ENCODE assay signal across 17 cellular contexts in genomic region chr15:58165661-58166060, GRCh38. TPM values are rescaled to one million over a fixed set of nuclear protein-coding genes. Genes with fewer than 3 reads are reported as not detected.
A peak's percentile ranks its signal among the peaks of the same experiment; 100 is the strongest.
DNase-seq lines count a peak whose midpoint lies in the region; ATAC-seq and TF ChIP-seq lines count a peak whose summit lies in the region.
"Had no signal": no experiment of that assay in that cellular context is flagged by ENCODE, and none has a peak within 500 bp of the region (broad histone marks: within the 10 kb centered on the region; RNA-seq: fewer than 3 reads in every experiment).

No MANE protein-coding gene starts in this region.

- H3K4me3 ChIP-seq in adrenal gland = no peak overlapping the region
- no peak overlapping the region for H3K4me3 ChIP-seq in heart right ventricle
- H3K4me3 ChIP-seq: esophagus muscularis mucosa, GM12878, uterus had no signal

- H3K27ac ChIP-seq in adrenal gland (no peak overlapping the region), heart right ventricle (no peak overlapping the region)
- H3K27ac ChIP-seq: esophagus muscularis mucosa, uterus had no signal

- no peaks in the 10 kb centered on the region for H3K9me3 ChIP-seq in adrenal gland (replicated peaks in 1 of 3)
- no peaks in the 10 kb centered on the region for H3K9me3 ChIP-seq in heart right ventricle
- H3K9me3 ChIP-seq: esophagus muscularis mucosa, uterus had no signal

- H3K36me3 ChIP-seq in adrenal gland (replicated peaks in 1 of 2) (no peaks in the 10 kb centered on the region), heart right ventricle (peaks cover 0 to 7% (median 0%) of the 10 kb centered on the region in 9 donors)
- H3K36me3 ChIP-seq: esophagus muscularis mucosa, uterus had no signal

- no peak for TF ChIP-seq POLR2A in adrenal gland (IDR thresholded peaks at IDR 0.05)

- intact Hi-C loops in adrenal gland (cut with DNase I) = no loop called here
- intact Hi-C loops in heart right ventricle (cut with DNase I) = no loop called here
- intact Hi-C loops in sciatic nerve (cut with DNase I) = no loop called here

- ATAC-seq in heart right ventricle (peak in 7 of 8 donors; percentile 67 to 86 (median 81)), sciatic nerve (no peak), HG02623 (IDR thresholded peaks at IDR 0.05; ENCODE audit: unreplicated experiment) (no peak), HG03108 (IDR thresholded peaks at IDR 0.05; ENCODE audit: unreplicated experiment) (no peak)
- ATAC-seq: GM12878, left colon had no signal

- no peak for TF ChIP-seq CTCF in adrenal gland (IDR thresholded peaks at IDR 0.05)
- TF ChIP-seq CTCF in heart right ventricle (IDR thresholded peaks at IDR 0.05) = no peak

- H3K4me1 ChIP-seq in adrenal gland (replicated peaks in 1 of 2) (no peaks in the 10 kb centered on the region), heart right ventricle (peaks cover 0 to 13% (median 8%) of the 10 kb centered on the region in 9 donors)
- H3K4me1 ChIP-seq: esophagus muscularis mucosa, uterus had no signal

- DNase-seq in NCI-H2196 (lab: John Stamatoyannopoulos, UW; ENCODE audit: unreplicated experiment) (peak; percentile 21), NCI-H2196 treated with DMSO at 0.1 percent for 48 hours (lab: John Stamatoyannopoulos, UW; ENCODE audit: unreplicated experiment) (no peak), adrenal gland (peak; percentile 48 to 86 (median 73)), heart right ventricle (peak; percentile 34 to 65), sciatic nerve (ENCODE audit: low spot score) (peak; percentile 62), germinal center (ENCODE audit: low spot score) (no peak)
- DNase-seq: cerebellar nuclear complex, NCI-H187 treated with DMSO at 0.1 percent for 48 hours, uterus had no signal

- H3K27me3 ChIP-seq in adrenal gland (peaks cover 7% of the 10 kb centered on the region), heart right ventricle (peaks cover 0 to 8% (median 2%) of the 10 kb centered on the region in 7 donors)
- H3K27me3 ChIP-seq: uterus had no signal

RNA-seq across cellular contexts. Expression of gene AQP9, which starts 27.5 kb away (rescaled TPM):
- total RNA-seq in adrenal gland (1 to 10 TPM in 1 of 8 donors, under 1 TPM in 6, not detected in 1; 0.52 to 2.8 (median 0.84) TPM), heart right ventricle (1 to 10 TPM in 3 of 10 donors, under 1 TPM in 7; 0.42 to 3.3 (median 0.90) TPM), sciatic nerve (9.3 TPM)
- polyA plus RNA-seq in adrenal gland (1 to 10 TPM in 2 of 3 donors, under 1 TPM in 1; 0.44 to 2.8 (median 1.4) TPM), heart right ventricle (under 1 TPM in 1 of 2 donors, not detected in 1; 0.49 TPM)
- total RNA-seq: H4; HT1080; T-helper 1 cell treated with Interleukin-12 subunit alpha and Interleukin-12 subunit beta and Interleukin-4 antibody, amounts not matched to agents 30 ng/mL and 1 ng/mL, for 36 hours had no signal

Comparison
In these comparisons a context has a peak if more than half of its experiments do, and no peak if none do; other contexts are left out.
1. DNase-seq: peak in NCI-H2196 (single experiment), adrenal gland (7 of 7), heart right ventricle (2 of 2) and sciatic nerve (single experiment); none in NCI-H2196 treated with DMSO at 0.1 percent for 48 hours (single experiment) and germinal center (single experiment).
2. ATAC-seq: peak in heart right ventricle (7 of 8); none in sciatic nerve (single experiment), HG02623 (single experiment) and HG03108 (single experiment).